ENCODE assay signal across 1 cellular context in the genomic region with DNA sequence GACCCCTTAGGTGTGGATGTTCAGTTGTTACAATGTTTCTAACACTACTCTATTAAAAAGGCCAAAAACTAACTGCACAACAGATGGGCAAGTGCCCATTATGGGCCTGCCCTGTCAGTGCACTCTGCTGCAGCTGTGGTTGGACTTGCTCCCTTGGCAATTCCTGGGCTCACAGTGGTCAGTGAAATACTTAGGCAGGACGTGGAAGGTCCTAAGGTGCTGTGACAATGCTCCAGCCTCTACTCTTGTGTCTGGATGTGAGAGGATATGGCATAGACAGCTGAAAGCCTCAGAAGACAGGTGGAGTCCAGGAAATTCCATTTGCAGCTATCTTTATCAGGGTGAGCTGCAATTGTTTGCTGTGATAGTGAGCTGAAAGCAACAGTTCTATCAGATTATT.
TF ChIP-seq lines count a peak whose summit lies in the region.

No MANE protein-coding gene starts in this region.

TF ChIP-seq in GM23338, 12 proteins besides CTCF, POLR2A, EP300 and RAD21 (continued from another document):
- TF ChIP-seq NANOG (IDR thresholded peaks at IDR 0.05; ENCODE audit: borderline replicate concordance) (no peak), STAT1 (IDR thresholded peaks at IDR 0.05; ENCODE audit: unreplicated experiment) (no peak)
